Comparison of ENCODE assay signal across 1 cellular context in the genomic region with DNA sequence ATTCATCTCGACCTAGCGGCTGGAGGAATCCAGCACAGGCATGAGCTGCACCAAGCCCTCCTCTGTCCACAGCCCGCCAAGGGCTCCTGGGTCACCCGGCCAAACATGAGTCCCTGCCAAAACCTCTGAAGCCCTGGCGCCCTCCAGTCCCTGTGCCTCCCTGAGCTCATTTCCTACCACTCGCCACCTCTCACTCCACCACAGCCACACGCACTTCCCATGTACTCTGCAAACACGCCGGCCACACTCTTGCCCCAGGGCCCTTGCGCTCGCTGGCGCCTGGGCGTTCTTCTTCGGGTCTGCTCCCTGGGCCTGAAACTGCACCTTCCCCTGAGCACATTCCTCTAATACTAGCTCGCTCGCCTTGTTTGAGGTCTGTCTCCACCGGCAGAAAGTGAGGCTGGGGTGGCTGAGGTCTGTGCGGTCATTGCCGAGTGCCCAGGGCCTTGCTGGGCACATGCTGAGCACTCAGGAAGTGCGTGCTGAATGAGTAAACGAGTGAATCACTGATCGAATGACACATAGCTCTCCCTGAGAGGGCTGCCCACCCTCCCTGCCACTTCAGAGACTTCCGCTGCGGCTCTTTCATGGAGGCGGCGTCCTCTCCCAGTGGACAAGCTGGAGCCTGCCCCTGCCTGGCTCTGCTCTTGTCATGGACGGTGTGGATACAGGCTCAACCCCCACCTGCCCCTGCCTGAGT.
TF ChIP-seq lines count a peak whose summit lies in the region.

No MANE protein-coding gene starts in this region.

TF ChIP-seq in HEK293, 187 proteins besides CTCF, POLR2A, EP300 and RAD21 (continued from another document):
- TF ChIP-seq, protein P1, sequence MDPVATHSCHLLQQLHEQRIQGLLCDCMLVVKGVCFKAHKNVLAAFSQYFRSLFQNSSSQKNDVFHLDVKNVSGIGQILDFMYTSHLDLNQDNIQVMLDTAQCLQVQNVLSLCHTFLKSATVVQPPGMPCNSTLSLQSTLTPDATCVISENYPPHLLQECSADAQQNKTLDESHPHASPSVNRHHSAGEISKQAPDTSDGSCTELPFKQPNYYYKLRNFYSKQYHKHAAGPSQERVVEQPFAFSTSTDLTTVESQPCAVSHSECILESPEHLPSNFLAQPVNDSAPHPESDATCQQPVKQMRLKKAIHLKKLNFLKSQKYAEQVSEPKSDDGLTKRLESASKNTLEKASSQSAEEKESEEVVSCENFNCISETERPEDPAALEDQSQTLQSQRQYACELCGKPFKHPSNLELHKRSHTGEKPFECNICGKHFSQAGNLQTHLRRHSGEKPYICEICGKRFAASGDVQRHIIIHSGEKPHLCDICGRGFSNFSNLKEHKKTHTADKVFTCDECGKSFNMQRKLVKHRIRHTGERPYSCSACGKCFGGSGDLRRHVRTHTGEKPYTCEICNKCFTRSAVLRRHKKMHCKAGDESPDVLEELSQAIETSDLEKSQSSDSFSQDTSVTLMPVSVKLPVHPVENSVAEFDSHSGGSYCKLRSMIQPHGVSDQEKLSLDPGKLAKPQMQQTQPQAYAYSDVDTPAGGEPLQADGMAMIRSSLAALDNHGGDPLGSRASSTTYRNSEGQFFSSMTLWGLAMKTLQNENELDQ (tag by site-specific recombination; IDR thresholded peaks at IDR 0.05; ENCODE audit: low read depth) = no peak
- TF ChIP-seq, protein P2, sequence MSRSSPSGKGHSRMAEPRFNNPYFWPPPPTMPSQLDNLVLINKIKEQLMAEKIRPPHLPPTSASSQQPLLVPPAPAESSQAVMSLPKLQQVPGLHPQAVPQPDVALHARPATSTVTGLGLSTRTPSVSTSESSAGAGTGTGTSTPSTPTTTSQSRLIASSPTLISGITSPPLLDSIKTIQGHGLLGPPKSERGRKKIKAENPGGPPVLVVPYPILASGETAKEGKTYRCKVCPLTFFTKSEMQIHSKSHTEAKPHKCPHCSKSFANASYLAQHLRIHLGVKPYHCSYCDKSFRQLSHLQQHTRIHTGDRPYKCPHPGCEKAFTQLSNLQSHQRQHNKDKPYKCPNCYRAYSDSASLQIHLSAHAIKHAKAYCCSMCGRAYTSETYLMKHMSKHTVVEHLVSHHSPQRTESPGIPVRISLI (tag by site-specific recombination; IDR thresholded peaks at IDR 0.05) = no peak
- TF ChIP-seq ZNF366 (tag by site-specific recombination; conservative IDR thresholded peaks at IDR 0.05) = no peak
- no peak for TF ChIP-seq SETDB1 (IDR thresholded peaks at IDR 0.05; ENCODE audit: insufficient read length, low read length)
- no peak for TF ChIP-seq ZNF791 (tag by site-specific recombination; IDR thresholded peaks at IDR 0.05)
- TF ChIP-seq ZNF837 (tag by site-specific recombination; IDR thresholded peaks at IDR 0.05) = no peak
- TF ChIP-seq ZNF596 (tag by site-specific recombination; IDR thresholded peaks at IDR 0.05) = no peak
- no peak for TF ChIP-seq ZNF138 (tag by site-specific recombination; IDR thresholded peaks at IDR 0.05; ENCODE audit: borderline replicate concordance)
